In the genomic region with DNA sequence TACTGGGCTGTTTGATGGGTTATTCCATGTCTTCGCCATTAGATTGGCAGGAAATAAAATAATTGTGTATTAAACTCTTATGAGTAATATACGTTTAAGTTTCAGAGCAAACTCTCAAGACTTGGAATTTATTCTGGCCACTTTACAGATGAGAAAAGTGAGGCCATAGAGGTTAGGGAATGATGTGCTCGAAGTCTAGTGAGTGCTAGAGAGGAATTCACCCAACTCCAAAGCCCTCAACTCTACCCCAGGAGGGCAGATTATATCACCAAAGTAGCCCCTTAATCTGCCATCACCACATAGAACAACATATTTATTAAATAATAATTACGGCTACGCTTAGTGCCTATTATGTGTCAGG, we compare ENCODE assay signal across 8 cellular contexts. TPM values are rescaled to one million over a fixed set of nuclear protein-coding genes. Genes with fewer than 3 reads are reported as not detected.
DNase-seq lines count a peak whose midpoint lies in the region; ATAC-seq and TF ChIP-seq lines count a peak whose summit lies in the region.

No MANE protein-coding gene starts in this region.

- no peaks in the 10 kb centered on the region for H3K36me3 ChIP-seq in kidney epithelial cell (ENCODE audit: control insufficient read depth, insufficient read depth, low read length)
- H3K36me3 ChIP-seq in subcutaneous abdominal adipose tissue (ENCODE audit: control insufficient read depth in 5 of 5, insufficient read depth in 5 of 5, low read length in 5 of 5) = peaks cover 0 to 5% (median 0%) of the 10 kb centered on the region in 5 donors

- peak overlapping the region; percentile 93 for H3K27ac Mint-ChIP-seq in T-helper 2 cell treated with Interferon-gamma antibody and Interleukin-4, amounts not matched to agents 5 μg/mL and 100 μg/mL, for 36 hours
- H3K27ac Mint-ChIP-seq in activated naive CD8-positive, alpha-beta T cell treated with anti-CD3 and anti-CD28 coated beads, Interleukin-2, amount 50 U/mL, for 24 hours = peak overlapping the region; percentile 70

- ATAC-seq in activated naive CD8-positive, alpha-beta T cell treated with anti-CD3 and anti-CD28 coated beads, Interleukin-2, amount 50 U/mL, for 24 hours = no peak
- ATAC-seq in GM21723 (IDR thresholded peaks at IDR 0.05; ENCODE audit: unreplicated experiment) = no peak

- H3K27me3 Mint-ChIP-seq in T-helper 2 cell treated with Interferon-gamma antibody and Interleukin-4, amounts not matched to agents 5 μg/mL and 100 μg/mL, for 36 hours (ENCODE audit: low read depth) = peaks cover 4% of the 10 kb centered on the region
- H3K27me3 Mint-ChIP-seq in activated naive CD8-positive, alpha-beta T cell treated with anti-CD3 and anti-CD28 coated beads, Interleukin-2, amount 50 U/mL, for 24 hours = peaks cover 5% of the 10 kb centered on the region

- H3K9ac ChIP-seq in subcutaneous abdominal adipose tissue (ENCODE audit: low read length in 5 of 5) = peak overlapping the region in 4 of 5 donors; percentile 91 to 99 (median 94)

- TF ChIP-seq CTCF in kidney epithelial cell (IDR thresholded peaks at IDR 0.05; ENCODE audit: insufficient read depth, low read length, poor library complexity, severe bottlenecking) = no peak

- H3K4me3 Mint-ChIP-seq in T-helper 2 cell treated with Interferon-gamma antibody and Interleukin-4, amounts not matched to agents 5 μg/mL and 100 μg/mL, for 36 hours = peak overlapping the region; percentile 98
- peak overlapping the region; percentile 92 for H3K4me3 Mint-ChIP-seq in activated naive CD8-positive, alpha-beta T cell treated with anti-CD3 and anti-CD28 coated beads, Interleukin-2, amount 50 U/mL, for 24 hours

- no peak for DNase-seq in T-helper 2 cell treated with Interferon-gamma antibody and Interleukin-4, amounts not matched to agents 5 μg/mL and 100 μg/mL, for 36 hours (ENCODE audit: low spot score)
- DNase-seq in T-helper 2 cell (no peak), kidney epithelial cell (ENCODE audit: low read depth) (no peak), epidermal melanocyte (ENCODE audit: insufficient read length, low spot score) (no peak), COLO829 (ENCODE audit: low spot score) (no peak)
- DNase-seq in activated naive CD8-positive, alpha-beta T cell treated with anti-CD3 and anti-CD28 coated beads, Interleukin-2, amount 50 U/mL, for 24 hours = no peak

- H3K36me3 Mint-ChIP-seq in T-helper 2 cell treated with Interferon-gamma antibody and Interleukin-4, amounts not matched to agents 5 μg/mL and 100 μg/mL, for 36 hours (ENCODE audit: low read depth) = peaks cover 8% of the 10 kb centered on the region
- no peaks in the 10 kb centered on the region for H3K36me3 Mint-ChIP-seq in activated naive CD8-positive, alpha-beta T cell treated with anti-CD3 and anti-CD28 coated beads, Interleukin-2, amount 50 U/mL, for 24 hours (ENCODE audit: low read depth)

- H3K27me3 ChIP-seq in kidney epithelial cell (ENCODE audit: control insufficient read depth, insufficient read depth, low read length) = no peaks in the 10 kb centered on the region
- peaks cover 0 to 6% (median 3%) of the 10 kb centered on the region in 5 donors for H3K27me3 ChIP-seq in subcutaneous abdominal adipose tissue (ENCODE audit: control insufficient read depth in 5 of 5, insufficient read depth in 4 of 5, low read length in 5 of 5)

- H3K4me3 ChIP-seq in kidney epithelial cell (ENCODE audit: low read depth, low read length) = peak overlapping the region; percentile 86
- peak overlapping the region; percentile 81 to 99 (median 94) for H3K4me3 ChIP-seq in subcutaneous abdominal adipose tissue (ENCODE audit: low read depth in 1 of 5, low read length in 5 of 5)

- peaks cover 13% of the 10 kb centered on the region for H3K4me1 Mint-ChIP-seq in T-helper 2 cell treated with Interferon-gamma antibody and Interleukin-4, amounts not matched to agents 5 μg/mL and 100 μg/mL, for 36 hours (ENCODE audit: low read depth)
- H3K4me1 Mint-ChIP-seq in activated naive CD8-positive, alpha-beta T cell treated with anti-CD3 and anti-CD28 coated beads, Interleukin-2, amount 50 U/mL, for 24 hours = peaks cover 29% of the 10 kb centered on the region

- H3K4me1 ChIP-seq in subcutaneous abdominal adipose tissue (ENCODE audit: control insufficient read depth in 5 of 5, insufficient read depth in 5 of 5, low read length in 5 of 5) = peaks cover 2 to 35% (median 24%) of the 10 kb centered on the region in 5 donors

- no peaks in the 10 kb centered on the region for H3K9me3 ChIP-seq in subcutaneous abdominal adipose tissue (ENCODE audit: control insufficient read depth in 5 of 5, low read length in 5 of 5)

- peak overlapping the region; percentile 86 for H3K27ac ChIP-seq in subcutaneous abdominal adipose tissue (ENCODE audit: low read depth, low read length)

- H3K9me3 Mint-ChIP-seq in T-helper 2 cell treated with Interferon-gamma antibody and Interleukin-4, amounts not matched to agents 5 μg/mL and 100 μg/mL, for 36 hours = no peaks in the 10 kb centered on the region
- no peaks in the 10 kb centered on the region for H3K9me3 Mint-ChIP-seq in activated naive CD8-positive, alpha-beta T cell treated with anti-CD3 and anti-CD28 coated beads, Interleukin-2, amount 50 U/mL, for 24 hours

RNA-seq across cellular contexts. Expression of a gene that starts 0.4 kb away (rescaled TPM):
- total RNA-seq in kidney epithelial cell = 43.0 and 46.5 TPM in 2 replicates

RNA-seq across cellular contexts. Expression of a gene that starts 22.4 kb away (rescaled TPM):
- 39.8 and 42.6 TPM in 2 replicates for total RNA-seq in kidney epithelial cell

RNA-seq across cellular contexts. Expression of a gene that starts 44.0 kb away (rescaled TPM):
- 0.13 and 0.34 TPM in 2 replicates for total RNA-seq in kidney epithelial cell
